ENCODE assay signal across 21 cellular contexts in the genomic region with DNA sequence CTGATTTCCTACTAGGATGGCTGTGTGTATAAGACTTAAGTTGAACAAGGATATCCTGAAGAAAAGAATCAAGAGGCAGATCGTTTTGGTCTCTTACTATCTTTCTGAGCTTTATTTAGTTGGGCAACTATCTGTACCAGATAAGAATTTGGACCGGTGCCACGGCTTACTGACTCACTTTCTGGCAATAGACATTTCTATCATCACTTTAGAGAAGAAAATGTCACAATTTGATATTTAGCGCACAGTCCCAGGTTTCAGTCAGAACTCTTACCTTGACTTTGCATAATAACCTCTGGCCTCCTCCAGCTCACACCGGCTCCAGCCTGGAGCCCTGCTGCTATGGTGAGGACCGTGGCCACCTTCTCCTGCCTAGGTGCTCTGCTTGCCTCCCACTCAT.
A peak's percentile ranks its signal among the peaks of the same experiment; 100 is the strongest.
DNase-seq lines count a peak whose midpoint lies in the region; ATAC-seq, FAIRE-seq and TF ChIP-seq lines count a peak whose summit lies in the region.
"Had no signal": no experiment of that assay in that cellular context is flagged by ENCODE, and none has a peak within 500 bp of the region (broad histone marks: within the 10 kb centered on the region; RNA-seq: fewer than 3 reads in every experiment).

No MANE protein-coding gene starts in this region.

- FAIRE-seq in A549 (lab: Jason Lieb, UNC), result no peak
- FAIRE-seq: colon, endometrium, pancreas had no signal

- no peak for TF ChIP-seq CTCF in A549 (IDR thresholded peaks at IDR 0.05)
- no peak for TF ChIP-seq CTCF in adrenal gland (IDR thresholded peaks at IDR 0.05)

- H3K4me1 ChIP-seq in A549 (peaks cover 8% of the 10 kb centered on the region; the same call in 2 of the 3 replicates), adrenal gland (replicated peaks in 1 of 2) (peaks cover 0 to 14% of the 10 kb centered on the region in 2 donors)
- H3K4me1 ChIP-seq: lower lobe of right lung, pancreas had no signal

- peak overlapping the region; percentile 18; the same call in 1 of the 3 replicates for H3K4me2 ChIP-seq in A549
- H3K4me2 ChIP-seq: KMS-11, SK-N-SH had no signal

- H3K9me3 ChIP-seq in A549 (no peaks in the 10 kb centered on the region), adrenal gland (replicated peaks in 1 of 3) (no peaks in the 10 kb centered on the region)
- H3K9me3 ChIP-seq: lower lobe of right lung, pancreas, SK-N-SH had no signal

- peak in 1 of 2 experiments; percentile 21 for DNase-seq in A549 (ENCODE audit: low read depth in 1 of 2, low spot score in 1 of 2)
- DNase-seq in HS-5 (ENCODE audit: low read depth), result peak; percentile 15
- peak; percentile 83 to 95 (median 92) for DNase-seq in adrenal gland
- DNase-seq in fibroblast of peridontal ligament (ENCODE audit: extremely low read depth), result peak; percentile 13
- DNase-seq in iPS-NIHi7 (ENCODE audit: extremely low spot score), result no peak
- no peak for DNase-seq in DMS153 (lab: John Stamatoyannopoulos, UW)
- DNase-seq in NK-92 treated with Interleukin-12 subunit alpha and Interleukin-12 subunit beta, amount 100 ng/mL, for 24 hours (lab: John Stamatoyannopoulos, UW), result no peak
- DNase-seq: activated CD8-positive, alpha-beta memory T cell treated with anti-CD3 and anti-CD28 coated beads, Interleukin-2, amount 10 ng/mL, durations not matched to agents 7 days and 5 days; activated effector memory CD4-positive, alpha-beta T cell treated with Interleukin-2 at 50 U/mL for 16 hours; CD4-positive, alpha-beta T cell; H7; lower lobe of right lung; NCI-H1417; NCI-H82; pancreas; SK-N-SH; stimulated activated CD4-positive, alpha-beta T cell treated with anti-CD3 and anti-CD28 coated beads, Interleukin-2, amount 100 ng/mL, for 48 hours had no signal

- TF ChIP-seq RAD21 in A549 (conservative IDR thresholded peaks at IDR 0.05 in 1 of 2, IDR thresholded peaks at IDR 0.05 in 1 of 2), result no peak

- no peak overlapping the region for H3K27ac ChIP-seq in A549
- H3K27ac ChIP-seq in adrenal gland, result no peak overlapping the region
- H3K27ac ChIP-seq: KMS-11, lower lobe of right lung, pancreas had no signal

- POLR2A ChIA-PET in A549 (lab: Yijun Ruan, JAX), result interaction anchor here (0.7 kb wide), 1 partner anchor 9 kb away, joined by 3 read pairs; no protein-coding TSS in a partner anchor

- intact Hi-C loops in adrenal gland (cut with DNase I), result no loop called here

- no peak for TF ChIP-seq EP300 in A549 (IDR thresholded peaks at IDR 0.05)

- 30% methylated on average over 6 of the region's 6 CpGs for WGBS in A549 (ENCODE audit: missing lambda C conversion rate)
- WGBS in adrenal gland, 4 donors, result 40 to 50% (median 45%) methylated on average over 6 of the region's 6 CpGs

- H3K4me3 ChIP-seq in A549 (no peak overlapping the region), adrenal gland (no peak overlapping the region)
- H3K4me3 ChIP-seq: lower lobe of right lung, pancreas had no signal

- TF ChIP-seq POLR2A in A549 (IDR thresholded peaks at IDR 0.05; ENCODE audit: low read length) (no peak), adrenal gland (IDR thresholded peaks at IDR 0.05) (no peak)

- H3K27me3 ChIP-seq in adrenal gland, result no peaks in the 10 kb centered on the region
- H3K27me3 ChIP-seq: pancreas had no signal

- ATAC-seq in A549 (peak; percentile 38 to 47; a peak in 3 of 6 replicates), GM18511 (IDR thresholded peaks at IDR 0.05; ENCODE audit: unreplicated experiment) (no peak)
- ATAC-seq: activated CD8-positive, alpha-beta memory T cell treated with anti-CD3 and anti-CD28 coated beads, Interleukin-2, amount 10 ng/mL, durations not matched to agents 7 days and 5 days; lower lobe of right lung; pancreas had no signal

- CTCF ChIA-PET in A549 (lab: Yijun Ruan, JAX), result no interaction called here

- no peaks in the 10 kb centered on the region for H3K36me3 ChIP-seq in adrenal gland (replicated peaks in 1 of 2)
- H3K36me3 ChIP-seq: lower lobe of right lung, pancreas had no signal

TF ChIP-seq in A549, 52 proteins besides CTCF, POLR2A, EP300 and RAD21:
- TF ChIP-seq JUN (IDR thresholded peaks at IDR 0.05), result no peak
- TF ChIP-seq KDM5A (IDR thresholded peaks at IDR 0.05), result no peak
- TF ChIP-seq JUNB (IDR thresholded peaks at IDR 0.05), result peak; percentile 25; the same call in 1 of the 2 replicates
- TF ChIP-seq CEBPB (IDR thresholded peaks at IDR 0.05), result no peak
- no peak for TF ChIP-seq FOSB (CRISPR knock-in tag; IDR thresholded peaks at IDR 0.05)

Comparison
In these comparisons a context has a peak if more than half of its experiments do, and no peak if none do; other contexts are left out.
1. DNase-seq: peak in HS-5 (single experiment), adrenal gland (7 of 7) and fibroblast of peridontal ligament (single experiment); none in iPS-NIHi7 (single experiment), DMS153 (single experiment) and NK-92 treated with Interleukin-12 subunit alpha and Interleukin-12 subunit beta, amount 100 ng/mL, for 24 hours (single experiment).